Comparison of ENCODE assay signal across 1 cellular context in genomic region chr2:226772389-226773179, GRCh38.
TF ChIP-seq lines count a peak whose summit lies in the region.

No MANE protein-coding gene starts in this region.

TF ChIP-seq in K562, 482 proteins besides CTCF, POLR2A, EP300 and RAD21 (continued from another document):
- TF ChIP-seq ZNF318 (IDR thresholded peaks at IDR 0.05; ENCODE audit: borderline replicate concordance in 1 of 2, low read depth in 1 of 2) (peak in 1 of 2 experiments; percentile 82; a peak in 1 of 4 replicates), POLR2B (IDR thresholded peaks at IDR 0.05; ENCODE audit: low read depth, partially characterized antibody) (no peak), CBX8 (IDR thresholded peaks at IDR 0.05; ENCODE audit: borderline replicate concordance, extremely low read depth, low read depth, low read length, poor library complexity, severe bottlenecking) (no peak), TRIM24 (IDR thresholded peaks at IDR 0.05) (peak; percentile 74 to 83), ZNF384 (IDR thresholded peaks at IDR 0.05; ENCODE audit: low read depth, low read length) (peak; percentile 64), MNT (conservative IDR thresholded peaks at IDR 0.05) (peak in 1 of 2 experiments; percentile 60; a peak in 2 of 4 replicates), NCOA2 (IDR thresholded peaks at IDR 0.05; ENCODE audit: partially characterized antibody in 2 of 2) (peak; percentile 66 to 79), SRF (CRISPR knock-in tag; IDR thresholded peaks at IDR 0.05) (no peak), ATF3 (IDR thresholded peaks at IDR 0.05) (peak; percentile 10; the same call in 1 of the 2 replicates), ATF3 (CRISPR knock-in tag; conservative IDR thresholded peaks at IDR 0.05) (no peak), IRF9 (tag; IDR thresholded peaks at IDR 0.05) (peak; percentile 46; the same call in 1 of the 2 replicates), PKNOX1 (IDR thresholded peaks at IDR 0.05) (peak; percentile 88), ATF4 (CRISPR knock-in tag; IDR thresholded peaks at IDR 0.05) (no peak)
